8 cellular contexts compared by ENCODE assay signal in genomic region chr13:31043891-31044657, GRCh38.
DNase-seq lines count a peak whose midpoint lies in the region; ATAC-seq, FAIRE-seq and TF ChIP-seq lines count a peak whose summit lies in the region.

No MANE protein-coding gene starts in this region.

- no peak overlapping the region for H3K4me3 Mint-ChIP-seq in activated CD8-positive, alpha-beta memory T cell treated with anti-CD3 and anti-CD28 coated beads, Interleukin-2, amount 10 ng/mL, durations not matched to agents 7 days and 5 days

- H3K9me3 Mint-ChIP-seq in activated CD8-positive, alpha-beta memory T cell treated with anti-CD3 and anti-CD28 coated beads, Interleukin-2, amount 10 ng/mL, durations not matched to agents 7 days and 5 days (ENCODE audit: low read depth) = no peaks in the 10 kb centered on the region

- H3K36me3 ChIP-seq in NT2/D1 (ENCODE audit: insufficient read depth, insufficient read length, low read length) (no peaks in the 10 kb centered on the region), mucosa of descending colon (ENCODE audit: low read depth) (no peaks in the 10 kb centered on the region)

- H3K9ac ChIP-seq in NT2/D1 (ENCODE audit: insufficient read length, low read depth) = no peak overlapping the region

- DNase-seq in COR-L47 (lab: John Stamatoyannopoulos, UW) (peak; percentile 81), HL-60 (ENCODE audit: low read depth in 1 of 2, low spot score in 1 of 2) (peak; percentile 57 to 84), NT2/D1 (ENCODE audit: low read depth, low spot score) (peak; percentile 63), mucosa of descending colon (peak; percentile 81 to 88 (median 87))
- peak; percentile 90 for DNase-seq in activated CD8-positive, alpha-beta memory T cell treated with anti-CD3 and anti-CD28 coated beads, Interleukin-2, amount 10 ng/mL, durations not matched to agents 7 days and 5 days
- peak; percentile 88 for DNase-seq in stimulated activated CD8-positive, alpha-beta memory T cell treated with anti-CD3 and anti-CD28 coated beads, Interleukin-4, amount 100 ng/mL, for 48 hours

- H3K9me3 ChIP-seq in NT2/D1 (ENCODE audit: insufficient read depth, low read length) (no peaks in the 10 kb centered on the region), mucosa of descending colon (no peaks in the 10 kb centered on the region)

- H3K4me1 ChIP-seq in NT2/D1 (ENCODE audit: insufficient read depth, insufficient read length) = peaks cover 4% of the 10 kb centered on the region
- H3K4me1 ChIP-seq in mucosa of descending colon (ENCODE audit: low read depth) = peaks cover 26% of the 10 kb centered on the region

- ATAC-seq in GM21360 (IDR thresholded peaks at IDR 0.05; ENCODE audit: unreplicated experiment) (peak; percentile 72), mucosa of descending colon (peak; percentile 83)
- ATAC-seq in activated CD8-positive, alpha-beta memory T cell treated with anti-CD3 and anti-CD28 coated beads, Interleukin-2, amount 10 ng/mL, durations not matched to agents 7 days and 5 days = peak; percentile 78

- peaks cover 23% of the 10 kb centered on the region for H3K27me3 ChIP-seq in HL-60 (ENCODE audit: insufficient read depth, poor library complexity, severe bottlenecking)
- H3K27me3 ChIP-seq in NT2/D1 (ENCODE audit: insufficient read depth, insufficient read length) = no peaks in the 10 kb centered on the region

- CTCF ChIA-PET in activated CD8-positive, alpha-beta memory T cell treated with anti-CD3 and anti-CD28 coated beads, Interleukin-2, amount 10 ng/mL, durations not matched to agents 7 days and 5 days (lab: Charles Lee) = interaction anchor here (0.6 to 2.5 kb wide), 38 partner anchors 9 to 931 kb away, joined by 3 to 32 read pairs (median 4); partner anchors contain the start of gene HSPH1

- no peaks in the 10 kb centered on the region for H3K36me3 Mint-ChIP-seq in activated CD8-positive, alpha-beta memory T cell treated with anti-CD3 and anti-CD28 coated beads, Interleukin-2, amount 10 ng/mL, durations not matched to agents 7 days and 5 days

- H3K4me1 Mint-ChIP-seq in activated CD8-positive, alpha-beta memory T cell treated with anti-CD3 and anti-CD28 coated beads, Interleukin-2, amount 10 ng/mL, durations not matched to agents 7 days and 5 days = peaks cover 56% of the 10 kb centered on the region

- FAIRE-seq in endometrium (lab: Jason Lieb, UNC) = peak; percentile 21

- H3K4me3 ChIP-seq in HL-60 (replicated peaks; ENCODE audit: insufficient read depth, low read length) = no peak overlapping the region
- H3K4me3 ChIP-seq in NT2/D1 (ENCODE audit: insufficient read length, low read depth) = no peak overlapping the region
- H3K4me3 ChIP-seq in mucosa of descending colon = no peak overlapping the region

- intact Hi-C loops in mucosa of descending colon (cut with DNase I, micrococcal nuclease) = no loop called here

- peak overlapping the region; percentile 84 for H3K27ac Mint-ChIP-seq in activated CD8-positive, alpha-beta memory T cell treated with anti-CD3 and anti-CD28 coated beads, Interleukin-2, amount 10 ng/mL, durations not matched to agents 7 days and 5 days

- peaks cover 23% of the 10 kb centered on the region for H3K27me3 Mint-ChIP-seq in activated CD8-positive, alpha-beta memory T cell treated with anti-CD3 and anti-CD28 coated beads, Interleukin-2, amount 10 ng/mL, durations not matched to agents 7 days and 5 days

- no peak overlapping the region for H3K27ac ChIP-seq in HL-60 (replicated peaks)

- TF ChIP-seq CTCF in HL-60 (IDR thresholded peaks at IDR 0.05; ENCODE audit: insufficient read depth, low read length) = peak; percentile 89
- TF ChIP-seq CTCF in mucosa of descending colon (IDR thresholded peaks at IDR 0.05) = peak; percentile 87
